8 cellular contexts compared by ENCODE assay signal in the genomic region with DNA sequence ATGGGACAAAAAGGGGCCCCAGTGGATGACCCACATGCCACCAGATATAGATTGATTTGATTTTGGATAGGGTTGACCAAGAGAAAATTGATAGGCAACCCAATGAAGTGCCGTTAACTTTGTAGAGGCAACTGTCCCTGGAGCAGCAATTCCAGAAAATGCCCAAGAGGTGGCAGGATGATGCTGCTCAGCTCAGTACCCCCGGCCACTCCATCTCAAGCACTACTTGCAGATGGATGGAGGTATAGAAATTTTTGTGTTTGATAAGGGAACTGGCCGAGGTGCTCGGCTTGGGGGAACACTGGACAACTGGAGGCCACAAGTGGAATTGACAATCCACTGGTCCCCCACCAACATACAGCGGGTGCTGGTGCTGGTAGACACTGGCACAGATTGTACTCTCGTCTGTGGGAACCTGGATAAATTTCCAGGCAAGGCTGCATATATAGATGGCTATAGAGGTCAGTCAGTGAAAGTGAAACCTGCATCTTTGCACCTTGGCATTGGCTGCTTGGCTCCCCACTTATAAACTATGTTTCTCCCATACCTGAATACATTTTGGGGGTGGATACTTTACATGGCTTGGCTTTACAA.
A peak's percentile ranks its signal among the peaks of the same experiment; 100 is the strongest.
DNase-seq lines count a peak whose midpoint lies in the region; ATAC-seq and TF ChIP-seq lines count a peak whose summit lies in the region.

No MANE protein-coding gene starts in this region.

- WGBS in sigmoid colon, 2 donors: 39 to 72% methylated on average over 6 of the region's 6 CpGs

- no peak overlapping the region for H3K27ac ChIP-seq in left ventricle myocardium inferior (replicated peaks)
- H3K27ac ChIP-seq in sigmoid colon: no peak overlapping the region

- no peaks in the 10 kb centered on the region for H3K9me3 ChIP-seq in adipocyte (ENCODE audit: control insufficient read depth, low read length)
- no peaks in the 10 kb centered on the region for H3K9me3 ChIP-seq in left ventricle myocardium inferior (replicated peaks)
- no peaks in the 10 kb centered on the region for H3K9me3 ChIP-seq in sigmoid colon

- H3K36me3 ChIP-seq in adipocyte (ENCODE audit: control insufficient read depth, insufficient read depth, low read length, severe bottlenecking) (no peaks in the 10 kb centered on the region), left ventricle myocardium inferior (no peaks in the 10 kb centered on the region), sigmoid colon (no peaks in the 10 kb centered on the region)

- no peak for TF ChIP-seq POLR2A in sigmoid colon (IDR thresholded peaks at IDR 0.05)

- peak; percentile 37 for DNase-seq in GM04504 (ENCODE audit: low read depth)
- DNase-seq in HFF-Myc (ENCODE audit: extremely low read depth, low read depth): no peak
- DNase-seq in NCI-H524 (lab: John Stamatoyannopoulos, UW): peak; percentile 31 to 62
- DNase-seq in adipocyte (ENCODE audit: low read depth): peak; percentile 82
- no peak for DNase-seq in left ventricle myocardium inferior
- DNase-seq in sigmoid colon: peak; percentile 77
- DNase-seq in NCI-H2196 (lab: John Stamatoyannopoulos, UW; ENCODE audit: unreplicated experiment): no peak

- no peak for ATAC-seq in HG03469 (IDR thresholded peaks at IDR 0.05; ENCODE audit: unreplicated experiment)

- H3K4me3 ChIP-seq in HFF-Myc (replicated peaks; ENCODE audit: low read depth, low read length) (no peak overlapping the region), adipocyte (ENCODE audit: low read length) (no peak overlapping the region), left ventricle myocardium inferior (no peak overlapping the region), sigmoid colon (no peak overlapping the region)

- H3K27me3 ChIP-seq in adipocyte (replicated peaks; ENCODE audit: control insufficient read depth, insufficient read depth, low read length) (no peaks in the 10 kb centered on the region), left ventricle myocardium inferior (ENCODE audit: low read depth) (no peaks in the 10 kb centered on the region), sigmoid colon (no peaks in the 10 kb centered on the region)

- intact Hi-C loops in left ventricle myocardium inferior (cut with micrococcal nuclease) (loop anchor here (5.0 kb wide), 1 partner anchor 276 kb away; no protein-coding TSS in a partner anchor), sigmoid colon (cut with DNase I) (loop anchor here (1.0 to 10.0 kb wide), 3 partner anchors 87 to 343 kb away; partner anchors contain the start of gene CCDC83)

- H3K4me1 ChIP-seq in adipocyte (ENCODE audit: control insufficient read depth, insufficient read depth, low read length) (peaks cover 11% of the 10 kb centered on the region), left ventricle myocardium inferior (peaks cover 9% of the 10 kb centered on the region), sigmoid colon (no peaks in the 10 kb centered on the region)

- peak; percentile 54 for TF ChIP-seq CTCF in HFF-Myc (IDR thresholded peaks at IDR 0.05; ENCODE audit: low read depth, low read length, missing control alignments)
- TF ChIP-seq CTCF in left ventricle myocardium inferior (IDR thresholded peaks at IDR 0.05; ENCODE audit: borderline replicate concordance): peak; percentile 85
- peak; percentile 21 to 77 (median 68) for TF ChIP-seq CTCF in sigmoid colon (IDR thresholded peaks at IDR 0.05)

- no peak for TF ChIP-seq EP300 in sigmoid colon (IDR thresholded peaks at IDR 0.05)

- H3K9ac ChIP-seq in adipocyte (ENCODE audit: low read length): no peak overlapping the region

Comparison
In these comparisons a context has a peak if more than half of its experiments do, and no peak if none do; other contexts are left out.
1. DNase-seq: peak in GM04504 (single experiment), NCI-H524 (2 of 2), adipocyte (single experiment) and sigmoid colon (single experiment); none in HFF-Myc (single experiment), left ventricle myocardium inferior (single experiment) and NCI-H2196 (single experiment).
2. Peak in every context shown above with its lines, with median percentiles within 50 percentile points of each other: CTCF ChIP-seq.